Comparison of ENCODE assay signal across 24 cellular contexts in the genomic region with DNA sequence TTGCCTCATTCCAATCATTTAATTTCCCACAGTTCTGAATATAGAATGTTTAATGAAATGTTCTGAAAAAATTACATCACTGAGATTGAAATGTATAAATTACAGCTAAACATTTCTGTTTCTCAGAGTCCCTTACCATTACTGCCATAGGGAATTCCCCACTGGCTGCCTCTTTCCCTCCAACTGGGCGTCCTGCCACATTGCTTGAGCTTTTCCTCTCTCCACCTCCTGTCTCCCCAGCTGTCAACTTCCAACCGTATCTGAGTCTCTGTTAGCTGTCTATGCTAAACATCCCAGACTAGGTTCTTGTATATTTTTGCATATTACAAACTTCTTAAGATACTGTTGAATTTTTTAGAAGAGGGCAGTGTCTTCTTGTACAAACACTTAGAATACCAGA.
DNase-seq lines count a peak whose midpoint lies in the region; TF ChIP-seq lines count a peak whose summit lies in the region.
"Had no signal": no experiment of that assay in that cellular context is flagged by ENCODE, and none has a peak within 500 bp of the region (broad histone marks: within the 10 kb centered on the region; RNA-seq: fewer than 3 reads in every experiment).

No MANE protein-coding gene starts in this region.

- POLR2A ChIA-PET in A673 (lab: Charles Lee; ENCODE audit: low non-redundant PET), result no interaction called here

- no peaks in the 10 kb centered on the region for H3K4me1 ChIP-seq in A673 (ENCODE audit: insufficient read depth, low read length, poor library complexity, severe bottlenecking)
- H3K4me1 ChIP-seq: Caco-2, prostate gland, stomach had no signal

- H3K9me3 ChIP-seq in A673 (ENCODE audit: low read depth, low read length, poor library complexity, severe bottlenecking), result no peaks in the 10 kb centered on the region
- H3K9me3 ChIP-seq: Caco-2, prostate gland, stomach had no signal

- TF ChIP-seq CTCF in A673 (conservative IDR thresholded peaks at IDR 0.05; ENCODE audit: low read depth, low read length) (no peak), choroid plexus epithelial cell (conservative IDR thresholded peaks at IDR 0.05; ENCODE audit: low read depth, low read length) (no peak), mesothelial cell of epicardium (IDR thresholded peaks at IDR 0.05; ENCODE audit: unreplicated experiment) (no peak)

- intact Hi-C loops in A673 (cut with micrococcal nuclease; ENCODE audit: unreplicated experiment), result no loop called here

- H3K9me3 Mint-ChIP-seq in mesothelial cell of epicardium, result peaks cover 9% of the 10 kb centered on the region
- H3K9me3 Mint-ChIP-seq: type B pancreatic cell had no signal

- H3K27ac ChIP-seq in A673 (ENCODE audit: low read depth, low read length, poor library complexity, severe bottlenecking), result no peak overlapping the region
- H3K27ac ChIP-seq: GM23248, prostate gland, stomach, WERI-Rb-1 had no signal

- H3K27ac Mint-ChIP-seq in mesothelial cell of epicardium, result no peak overlapping the region
- H3K27ac Mint-ChIP-seq: B cell; T-helper 1 cell treated with Interleukin-12 subunit alpha and Interleukin-12 subunit beta and Interleukin-4 antibody, amounts not matched to agents 30 μg/mL and 1 μg/mL, for 36 hours; type B pancreatic cell had no signal

- H3K36me3 Mint-ChIP-seq in mesothelial cell of epicardium, result no peaks in the 10 kb centered on the region
- H3K36me3 Mint-ChIP-seq: type B pancreatic cell had no signal

- DNase-seq in A673 (ENCODE audit: low spot score) (peak; percentile 22), Daoy (ENCODE audit: low read depth) (peak; percentile 52), NCI-H446 treated with DMSO at 0.1 percent for 48 hours (lab: John Stamatoyannopoulos, UW) (peak; percentile 65), choroid plexus epithelial cell (ENCODE audit: low read depth) (peak; percentile 67), HuH-7 (ENCODE audit: low spot score) (no peak), mesothelial cell of epicardium (ENCODE audit: low spot score in 2 of 2, unreplicated experiment in 2 of 2) (no peak), HPDE6-E6E7 (ENCODE audit: extremely low spot score) (no peak)
- no peak for DNase-seq in activated CD4-positive, alpha-beta T cell treated with anti-CD3 and anti-CD28 coated beads for 48 hours
- DNase-seq: activated CD4-positive, alpha-beta T cell treated with anti-CD3 and anti-CD28 coated beads, Interleukin-2, amount 50 U/mL, for 4 hours; activated gamma-delta T cell treated with Interleukin-2 at 50 U/mL for 16 hours; Caco-2; cortex of kidney; GM23248; left colon; NCI-H1436 treated with DMSO at 0.1 percent for 48 hours; SIG-M5; small intestine; stimulated activated CD4-positive, alpha-beta T cell treated with anti-CD3 and anti-CD28 coated beads, Interleukin-4, amount 100 ng/mL, for 1 hour; stomach; WERI-Rb-1 had no signal

- no peaks in the 10 kb centered on the region for H3K4me1 Mint-ChIP-seq in mesothelial cell of epicardium
- H3K4me1 Mint-ChIP-seq: B cell had no signal

- no TSS peak for BruUV-seq in A673 (replicated peaks; lab: Mats Ljungman, UMichigan)

- H3K4me3 ChIP-seq in A673 (ENCODE audit: low read depth, low read length, poor library complexity, severe bottlenecking), result no peak overlapping the region
- H3K4me3 ChIP-seq in choroid plexus epithelial cell (ENCODE audit: low read depth, low read length), result no peak overlapping the region
- H3K4me3 ChIP-seq: GM23248, prostate gland, stomach had no signal

- H3K27me3 ChIP-seq in A673 (replicated peaks; ENCODE audit: insufficient read depth, low read depth, low read length, poor library complexity), result no peaks in the 10 kb centered on the region
- H3K27me3 ChIP-seq: stomach had no signal

- H3K27me3 Mint-ChIP-seq in mesothelial cell of epicardium (ENCODE audit: low read depth), result no peaks in the 10 kb centered on the region
- H3K27me3 Mint-ChIP-seq: B cell, type B pancreatic cell had no signal

- H3K4me3 Mint-ChIP-seq in mesothelial cell of epicardium, result no peak overlapping the region
- H3K4me3 Mint-ChIP-seq: B cell; T-helper 1 cell treated with Interleukin-12 subunit alpha and Interleukin-12 subunit beta and Interleukin-4 antibody, amounts not matched to agents 30 μg/mL and 1 μg/mL, for 36 hours; type B pancreatic cell had no signal

- H3K36me3 ChIP-seq in A673 (ENCODE audit: insufficient read depth, low read length, poor library complexity, severe bottlenecking), result no peaks in the 10 kb centered on the region
- H3K36me3 ChIP-seq: prostate gland, stomach, WERI-Rb-1 had no signal

- CTCF ChIA-PET in A673 (lab: Charles Lee), result no interaction called here

Comparison
In these comparisons a context has a peak if more than half of its experiments do, and no peak if none do; other contexts are left out.
1. DNase-seq: peak in A673 (single experiment), Daoy (single experiment), NCI-H446 treated with DMSO at 0.1 percent for 48 hours (single experiment) and choroid plexus epithelial cell (single experiment); none in HuH-7 (single experiment), activated CD4-positive, alpha-beta T cell treated with anti-CD3 and anti-CD28 coated beads for 48 hours (single experiment), mesothelial cell of epicardium (0 of 2) and HPDE6-E6E7 (single experiment).